Comparison of ENCODE assay signal across 13 cellular contexts in the genomic region with DNA sequence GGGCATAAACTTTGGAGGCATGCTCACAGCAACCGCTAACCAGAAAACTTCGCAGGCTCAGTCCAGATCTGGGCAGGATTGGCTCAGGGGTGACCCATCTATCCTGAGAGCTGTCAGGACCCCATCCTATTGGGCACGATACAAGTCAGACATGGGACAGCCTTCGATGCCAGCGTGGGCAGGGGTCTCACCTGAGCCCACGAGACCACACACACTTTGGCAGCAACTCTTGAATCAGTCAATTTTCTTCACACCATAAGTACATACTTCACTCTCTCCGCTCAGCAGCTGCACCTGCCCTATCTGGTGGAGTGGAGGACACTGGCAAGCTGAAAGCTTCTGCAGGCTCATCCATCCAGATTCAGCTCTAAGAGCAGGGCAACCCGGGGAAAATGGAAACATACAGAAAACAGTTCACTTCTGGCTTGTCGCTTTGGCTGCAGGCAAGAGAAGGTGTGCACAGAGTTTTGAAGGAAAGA. TPM values are rescaled to one million over a fixed set of nuclear protein-coding genes. Genes with fewer than 3 reads are reported as not detected.
DNase-seq lines count a peak whose midpoint lies in the region; ATAC-seq, FAIRE-seq and TF ChIP-seq lines count a peak whose summit lies in the region.
"Had no signal": no experiment of that assay in that cellular context is flagged by ENCODE, and none has a peak within 500 bp of the region (broad histone marks: within the 10 kb centered on the region; RNA-seq: fewer than 3 reads in every experiment).

No MANE protein-coding gene starts in this region.

- H3K4me3 ChIP-seq in astrocyte (ENCODE audit: insufficient read depth, low read depth, low read length) (no peak overlapping the region), neural progenitor cell (no peak overlapping the region)
- H3K4me3 ChIP-seq: colonic mucosa had no signal

- H3K9me3 ChIP-seq in astrocyte (ENCODE audit: insufficient read depth, low read depth, low read length) (peaks cover 2% of the 10 kb centered on the region), neural progenitor cell (ENCODE audit: low read depth) (no peaks in the 10 kb centered on the region)
- H3K9me3 ChIP-seq: colonic mucosa had no signal

- intact Hi-C loops in cardiac septum (cut with DNase I): loop anchor here (5.0 kb wide), 1 partner anchor 43 kb away; no protein-coding TSS in a partner anchor
- intact Hi-C loops in Right ventricle myocardium superior (cut with DNase I): no loop called here

- H3K4me1 ChIP-seq in astrocyte (ENCODE audit: insufficient read depth, low read length): peaks cover 17% of the 10 kb centered on the region
- peaks cover 12% of the 10 kb centered on the region for H3K4me1 ChIP-seq in neural progenitor cell

- no peak for FAIRE-seq in astrocyte (lab: Jason Lieb, UNC)

- H3K4me2 ChIP-seq in astrocyte (ENCODE audit: low read length) (peak overlapping the region; percentile 66), neural progenitor cell (no peak overlapping the region)

- H3K27me3 Mint-ChIP-seq in astrocyte (ENCODE audit: low read depth, unreplicated experiment) (no peaks in the 10 kb centered on the region), neural crest cell (ENCODE audit: low read depth) (no peaks in the 10 kb centered on the region), type B pancreatic cell (no peaks in the 10 kb centered on the region), neural progenitor cell (ENCODE audit: insufficient read depth, low read depth) (peaks cover 3% of the 10 kb centered on the region)
- H3K27me3 Mint-ChIP-seq: natural killer cell treated with Interleukin-12 subunit alpha and Interleukin-12 subunit beta and Interleukin-15 and Interleukin-18, amount 100 ng/mL, for 72 hours had no signal

- H3K27ac Mint-ChIP-seq in astrocyte (ENCODE audit: unreplicated experiment) (no peak overlapping the region), neural crest cell (ENCODE audit: unreplicated experiment) (peak overlapping the region; percentile 59), type B pancreatic cell (peak overlapping the region; percentile 23), neural progenitor cell (no peak overlapping the region)
- H3K27ac Mint-ChIP-seq: natural killer cell treated with Interleukin-12 subunit alpha and Interleukin-12 subunit beta and Interleukin-15 and Interleukin-18, amount 100 ng/mL, for 72 hours had no signal

- H4K20me1 ChIP-seq in astrocyte (ENCODE audit: insufficient read depth, low read length) (peaks cover 63% of the 10 kb centered on the region), neural progenitor cell (ENCODE audit: low read depth) (peaks cover 8% of the 10 kb centered on the region)

- peaks cover 11% of the 10 kb centered on the region for H3F3A ChIP-seq in neural progenitor cell (ENCODE audit: low read depth)

- H3K4me3 Mint-ChIP-seq in astrocyte (ENCODE audit: unreplicated experiment) (no peak overlapping the region), neural crest cell (peak overlapping the region; percentile 50), type B pancreatic cell (peak overlapping the region; percentile 4), neural progenitor cell (no peak overlapping the region)
- H3K4me3 Mint-ChIP-seq: natural killer cell treated with Interleukin-12 subunit alpha and Interleukin-12 subunit beta and Interleukin-15 and Interleukin-18, amount 100 ng/mL, for 72 hours had no signal

- peak; percentile 46 for DNase-seq in cardiac septum (ENCODE audit: low spot score)
- DNase-seq in Right ventricle myocardium superior: no peak
- DNase-seq in astrocyte (ENCODE audit: low read depth): no peak
- DNase-seq in neural crest cell (ENCODE audit: low read depth, low spot score): no peak
- DNase-seq in type B pancreatic cell (ENCODE audit: extremely low spot score, unreplicated experiment): no peak
- no peak for DNase-seq in SKM-1 (lab: John Stamatoyannopoulos, UW; ENCODE audit: unreplicated experiment)
- no peak for DNase-seq in neural progenitor cell (ENCODE audit: low spot score)
- DNase-seq: activated CD4-positive, alpha-beta T cell treated with anti-CD3 and anti-CD28 coated beads, Interleukin-2, amount 50 U/mL, for 1 hour; activated T-cell treated with anti-CD3 and anti-CD28 coated beads, Interleukin-2, amount 50 U/mL, for 48 hours; T1000 had no signal

- H3K36me3 ChIP-seq in astrocyte (ENCODE audit: insufficient read depth, low read length) (no peaks in the 10 kb centered on the region), neural progenitor cell (no peaks in the 10 kb centered on the region)
- H3K36me3 ChIP-seq: colonic mucosa had no signal

- no peak overlapping the region for H2AFZ ChIP-seq in astrocyte (ENCODE audit: low read depth, low read length)
- H2AFZ ChIP-seq in neural progenitor cell (replicated peaks): no peak overlapping the region

- peaks cover 15% of the 10 kb centered on the region for H3K4me1 Mint-ChIP-seq in astrocyte (ENCODE audit: low read depth, unreplicated experiment)
- H3K4me1 Mint-ChIP-seq in neural crest cell: peaks cover 68% of the 10 kb centered on the region
- H3K4me1 Mint-ChIP-seq in type B pancreatic cell (ENCODE audit: unreplicated experiment): peaks cover 53% of the 10 kb centered on the region
- H3K4me1 Mint-ChIP-seq in neural progenitor cell: peaks cover 41% of the 10 kb centered on the region

- H3K79me2 ChIP-seq in astrocyte (ENCODE audit: insufficient read depth, low read length) (peaks cover 86% of the 10 kb centered on the region), neural progenitor cell (ENCODE audit: low read depth) (no peaks in the 10 kb centered on the region)

- ATAC-seq in Right ventricle myocardium superior (ENCODE audit: poor library complexity): no peak
- ATAC-seq in GM18861 (IDR thresholded peaks at IDR 0.05; ENCODE audit: unreplicated experiment): no peak
- ATAC-seq: natural killer cell treated with Interleukin-12 subunit alpha and Interleukin-12 subunit beta and Interleukin-15 and Interleukin-18, amount 100 ng/mL, for 72 hours had no signal

- TF ChIP-seq CTCF in astrocyte (IDR thresholded peaks at IDR 0.05; ENCODE audit: insufficient read depth, low read depth, low read length) (no peak), neural crest cell (conservative IDR thresholded peaks at IDR 0.05) (no peak), type B pancreatic cell (conservative IDR thresholded peaks at IDR 0.05) (no peak), neural progenitor cell (IDR thresholded peaks at IDR 0.05) (no peak)

- H3K9ac ChIP-seq in astrocyte (ENCODE audit: low read length) (no peak overlapping the region), neural progenitor cell (no peak overlapping the region)

- H3K36me3 Mint-ChIP-seq in astrocyte (ENCODE audit: low read depth, unreplicated experiment) (peaks cover 14% of the 10 kb centered on the region), neural crest cell (ENCODE audit: low read depth) (peaks cover 4% of the 10 kb centered on the region), type B pancreatic cell (peaks cover 7% of the 10 kb centered on the region), neural progenitor cell (peaks cover 37% of the 10 kb centered on the region)
- H3K36me3 Mint-ChIP-seq: natural killer cell treated with Interleukin-12 subunit alpha and Interleukin-12 subunit beta and Interleukin-15 and Interleukin-18, amount 100 ng/mL, for 72 hours had no signal

- H3K9me3 Mint-ChIP-seq in astrocyte (ENCODE audit: unreplicated experiment) (peaks cover 10% of the 10 kb centered on the region), neural crest cell (no peaks in the 10 kb centered on the region), type B pancreatic cell (peaks cover 4% of the 10 kb centered on the region), neural progenitor cell (peaks cover 21% of the 10 kb centered on the region)
- H3K9me3 Mint-ChIP-seq: natural killer cell treated with Interleukin-12 subunit alpha and Interleukin-12 subunit beta and Interleukin-15 and Interleukin-18, amount 100 ng/mL, for 72 hours had no signal

- H3K27ac ChIP-seq in astrocyte (ENCODE audit: low read depth, low read length) (no peak overlapping the region), neural progenitor cell (no peak overlapping the region)
- H3K27ac ChIP-seq: colonic mucosa had no signal

- H3K27me3 ChIP-seq in astrocyte (ENCODE audit: insufficient read depth, low read length): no peaks in the 10 kb centered on the region
- no peaks in the 10 kb centered on the region for H3K27me3 ChIP-seq in neural progenitor cell
- H3K27me3 ChIP-seq: colonic mucosa had no signal

RNA-seq across cellular contexts. Expression of a gene that starts 48.3 kb away (rescaled TPM):
- total RNA-seq in cardiac septum: 15.7 TPM
- 8.3 TPM for total RNA-seq in Right ventricle myocardium superior
- total RNA-seq in astrocyte: 18.0 and 19.7 TPM in 2 replicates
- 40.1 and 46.0 TPM in 2 replicates for total RNA-seq in neural crest cell
- 47.4 and 48.5 TPM in 2 replicates for total RNA-seq in type B pancreatic cell (ENCODE audit: low replicate concordance)
- 1.5 and 2.4 TPM in 2 replicates for total RNA-seq in neural progenitor cell (ENCODE audit: low replicate concordance)

Comparison
In these comparisons a context has a peak if more than half of its experiments do, and no peak if none do; other contexts are left out.
1. H3K27ac Mint-ChIP-seq: peak in neural crest cell (single experiment) and type B pancreatic cell (single experiment); none in astrocyte (single experiment) and neural progenitor cell (single experiment).
2. H3K4me3 Mint-ChIP-seq: peak in neural crest cell (single experiment) and type B pancreatic cell (single experiment); none in astrocyte (single experiment) and neural progenitor cell (single experiment).